ENCODE assay signal across 10 cellular contexts in genomic region chr6:140744648-140745320, GRCh38.
DNase-seq lines count a peak whose midpoint lies in the region; ATAC-seq and TF ChIP-seq lines count a peak whose summit lies in the region.
"Had no signal": no experiment of that assay in that cellular context is flagged by ENCODE, and none has a peak within 500 bp of the region (broad histone marks: within the 10 kb centered on the region; RNA-seq: fewer than 3 reads in every experiment).

No MANE protein-coding gene starts in this region.

- intact Hi-C loops in CD4-positive, alpha-beta T cell (cut with DNase I, micrococcal nuclease), result no loop called here

- H2AFZ ChIP-seq in mesenchymal stem cell (ENCODE audit: low read depth, low read length), result no peak overlapping the region

- H4K91ac ChIP-seq in mesenchymal stem cell (ENCODE audit: low read length), result peak overlapping the region; percentile 65

- POLR2A ChIA-PET in CD4-positive, alpha-beta T cell (lab: Charles Lee), result no interaction called here

- H3K4me1 Mint-ChIP-seq in CD4-positive, alpha-beta T cell (ENCODE audit: low read depth), result no peaks in the 10 kb centered on the region

- peaks cover 16% of the 10 kb centered on the region for H3K9me3 ChIP-seq in mesenchymal stem cell (ENCODE audit: control insufficient read depth, low read length)
- peaks cover 4% of the 10 kb centered on the region for H3K9me3 ChIP-seq in HAP-1
- peaks cover 5% of the 10 kb centered on the region for H3K9me3 ChIP-seq in CD4-positive, alpha-beta T cell (ENCODE audit: control insufficient read depth, low read length)

- in situ Hi-C loops in HAP-1 (cut with MboI; ENCODE audit: low sequenced_read_pairs), result no loop called here

- H3K27me3 ChIP-seq in mesenchymal stem cell (ENCODE audit: control insufficient read depth in 1 of 2, insufficient read depth in 1 of 2, low read length in 2 of 2) (no peaks in the 10 kb centered on the region), HAP-1 (ENCODE audit: low read depth) (no peaks in the 10 kb centered on the region)
- no peaks in the 10 kb centered on the region for H3K27me3 ChIP-seq in CD4-positive, alpha-beta T cell (ENCODE audit: control insufficient read depth, insufficient read depth, low read length)

- CTCF ChIA-PET in CD4-positive, alpha-beta T cell (lab: Charles Lee), result no interaction called here

- H3K27ac Mint-ChIP-seq in CD4-positive, alpha-beta T cell, result no peak overlapping the region

- H2AK5ac ChIP-seq in mesenchymal stem cell (ENCODE audit: low read length, severe bottlenecking), result no peak overlapping the region

- H3K4me1 ChIP-seq in mesenchymal stem cell (ENCODE audit: control insufficient read depth, insufficient read depth, low read depth, low read length), result no peaks in the 10 kb centered on the region
- H3K4me1 ChIP-seq in HAP-1, result no peaks in the 10 kb centered on the region

- H2BK12ac ChIP-seq in mesenchymal stem cell (ENCODE audit: low read length in 2 of 2), result no peak overlapping the region

- H3K14ac ChIP-seq in mesenchymal stem cell (ENCODE audit: low read length in 2 of 2), result no peak overlapping the region

- H3K18ac ChIP-seq in mesenchymal stem cell (ENCODE audit: low read depth in 1 of 2, low read length in 2 of 2), result peak overlapping the region in 1 of 2 experiments; percentile 1

- no peak overlapping the region for H3K9ac ChIP-seq in mesenchymal stem cell (ENCODE audit: low read length)

- no peak overlapping the region for H3K4me3 ChIP-seq in mesenchymal stem cell (ENCODE audit: insufficient read depth in 1 of 2, low read depth in 1 of 2, low read length in 2 of 2)
- no peak overlapping the region for H3K4me3 ChIP-seq in HAP-1

- peak overlapping the region; percentile 57 for H4K8ac ChIP-seq in mesenchymal stem cell (ENCODE audit: low read length)

- no peak overlapping the region for H2BK120ac ChIP-seq in mesenchymal stem cell (ENCODE audit: low read depth, low read length)

- TF ChIP-seq CTCF in CD4-positive, alpha-beta T cell (IDR thresholded peaks at IDR 0.05), result no peak

- no peak overlapping the region for H3K23ac ChIP-seq in mesenchymal stem cell (ENCODE audit: low read length in 2 of 2)

- no peaks in the 10 kb centered on the region for H3K79me1 ChIP-seq in mesenchymal stem cell (replicated peaks; ENCODE audit: low read length, poor library complexity, severe bottlenecking)

- H3K4ac ChIP-seq in mesenchymal stem cell (ENCODE audit: low read depth in 1 of 2, low read length in 2 of 2), result no peak overlapping the region

- no peak overlapping the region for H2BK15ac ChIP-seq in mesenchymal stem cell (ENCODE audit: low read depth, poor library complexity, severe bottlenecking)

- no peak overlapping the region for H3K4me2 ChIP-seq in mesenchymal stem cell (ENCODE audit: low read length, poor library complexity, severe bottlenecking)

- peak; percentile 57 for DNase-seq in RPMI7951 (ENCODE audit: low read depth)
- peak; percentile 32 for DNase-seq in mesenchymal stem cell
- DNase-seq in HAP-1 (ENCODE audit: low spot score in 2 of 2), result no peak
- DNase-seq in CD4-positive, alpha-beta T cell, result no peak
- DNase-seq in stimulated activated naive CD4-positive, alpha-beta T cell treated with Interleukin-2 at 50 U/mL for 16 hours (lab: John Stamatoyannopoulos, UW), result no peak
- DNase-seq: stimulated activated CD4-positive, alpha-beta T cell treated with anti-CD3 and anti-CD28 coated beads, Interleukin-4, amount 100 ng/mL, for 1 hour had no signal

- WGBS in mesenchymal stem cell, result 65% methylated on average over 2 of the region's 2 CpGs

- H3K9me3 Mint-ChIP-seq in CD4-positive, alpha-beta T cell, result peaks cover 10% of the 10 kb centered on the region

- no peak overlapping the region for H3K27ac ChIP-seq in mesenchymal stem cell (ENCODE audit: low read length, poor library complexity, severe bottlenecking)
- no peak overlapping the region for H3K27ac ChIP-seq in CD4-positive, alpha-beta T cell (ENCODE audit: low read depth, low read length)

- H3K36me3 ChIP-seq in mesenchymal stem cell (ENCODE audit: control insufficient read depth in 1 of 2, insufficient read depth in 2 of 2, low read depth in 1 of 2, low read length in 2 of 2) (no peaks in the 10 kb centered on the region), HAP-1 (replicated peaks) (no peaks in the 10 kb centered on the region)

- no peak overlapping the region for H2BK5ac ChIP-seq in mesenchymal stem cell (ENCODE audit: low read depth, low read length, poor library complexity, severe bottlenecking)

- no peaks in the 10 kb centered on the region for H3K27me3 Mint-ChIP-seq in CD4-positive, alpha-beta T cell

- ATAC-seq in GM18873 (IDR thresholded peaks at IDR 0.05; ENCODE audit: low FRiP score, unreplicated experiment), result peak; percentile 71
- ATAC-seq in HG02870 (IDR thresholded peaks at IDR 0.05; ENCODE audit: unreplicated experiment), result peak; percentile 92
- ATAC-seq in HG03108 (IDR thresholded peaks at IDR 0.05; ENCODE audit: unreplicated experiment), result no peak
- ATAC-seq in CD4-positive, alpha-beta T cell (ENCODE audit: poor library complexity), result no peak
- ATAC-seq: Panc1 had no signal

- no peak overlapping the region for H3K4me3 Mint-ChIP-seq in CD4-positive, alpha-beta T cell

- no peaks in the 10 kb centered on the region for H3K36me3 Mint-ChIP-seq in CD4-positive, alpha-beta T cell (ENCODE audit: low read depth)

Comparison
In these comparisons a context has a peak if more than half of its experiments do, and no peak if none do; other contexts are left out.
1. ATAC-seq: peak in GM18873 (single experiment) and HG02870 (single experiment); none in HG03108 (single experiment) and CD4-positive, alpha-beta T cell (single experiment).
2. DNase-seq: peak in RPMI7951 (single experiment) and mesenchymal stem cell (single experiment); none in HAP-1 (0 of 2), CD4-positive, alpha-beta T cell (0 of 10) and stimulated activated naive CD4-positive, alpha-beta T cell treated with Interleukin-2 at 50 U/mL for 16 hours (single experiment).